Comparison of ENCODE assay signal across 18 cellular contexts in the genomic region with DNA sequence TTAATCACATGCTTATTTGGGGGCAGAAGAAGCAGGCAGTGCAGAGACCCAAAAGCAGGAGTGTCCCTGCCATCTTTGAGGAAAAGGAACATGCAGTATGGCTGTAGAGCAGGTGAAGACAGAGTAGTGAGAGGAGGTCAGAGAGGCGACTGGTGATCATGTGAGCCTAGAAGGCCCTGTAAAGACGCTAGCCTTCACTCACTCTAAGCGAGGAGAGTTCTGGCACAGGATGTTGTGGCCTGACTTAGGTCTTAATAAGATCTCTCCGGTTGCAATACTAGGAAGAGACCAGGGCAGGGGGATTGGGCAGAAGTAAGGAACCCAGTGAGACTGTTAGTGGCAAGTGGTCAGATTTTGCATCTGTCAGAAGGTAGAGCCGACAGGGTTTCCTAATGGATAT. TPM values are rescaled to one million over a fixed set of nuclear protein-coding genes. Genes with fewer than 3 reads are reported as not detected.
DNase-seq lines count a peak whose midpoint lies in the region; ATAC-seq and TF ChIP-seq lines count a peak whose summit lies in the region.
"Had no signal": no experiment of that assay in that cellular context is flagged by ENCODE, and none has a peak within 500 bp of the region (broad histone marks: within the 10 kb centered on the region; RNA-seq: fewer than 3 reads in every experiment).

No MANE protein-coding gene starts in this region.

- no peak overlapping the region for H3K4me3 ChIP-seq in CD8-positive, alpha-beta memory T cell (ENCODE audit: low read length)
- H3K4me3 ChIP-seq in gastroesophageal sphincter (no peak overlapping the region), foreskin fibroblast (ENCODE audit: low read depth in 1 of 2, low read length in 2 of 2) (no peak overlapping the region)

- peaks cover 30% of the 10 kb centered on the region for H3K36me3 Mint-ChIP-seq in activated CD8-positive, alpha-beta memory T cell treated with anti-CD3 and anti-CD28 coated beads, Interleukin-2, amount 10 ng/mL, durations not matched to agents 7 days and 5 days
- peaks cover 0 to 57% (median 14%) of the 10 kb centered on the region in 3 donors for H3K36me3 Mint-ChIP-seq in CD8-positive, alpha-beta memory T cell
- peaks cover 30% of the 10 kb centered on the region for H3K36me3 Mint-ChIP-seq in central memory CD8-positive, alpha-beta T cell (ENCODE audit: insufficient read depth)
- H3K36me3 Mint-ChIP-seq in natural killer cell, result no peaks in the 10 kb centered on the region
- H3K36me3 Mint-ChIP-seq: CD14-positive monocyte had no signal

- H3K27me3 ChIP-seq in CD8-positive, alpha-beta memory T cell (ENCODE audit: insufficient read depth, low read length, poor library complexity, severe bottlenecking), result no peaks in the 10 kb centered on the region
- H3K27me3 ChIP-seq in gastroesophageal sphincter, result no peaks in the 10 kb centered on the region

- peak overlapping the region; percentile 37 for H3K27ac Mint-ChIP-seq in activated CD8-positive, alpha-beta memory T cell treated with anti-CD3 and anti-CD28 coated beads, Interleukin-2, amount 10 ng/mL, durations not matched to agents 7 days and 5 days
- H3K27ac Mint-ChIP-seq in CD8-positive, alpha-beta memory T cell, result peak overlapping the region; percentile 9 to 85 (median 74)
- peak overlapping the region; percentile 66 for H3K27ac Mint-ChIP-seq in central memory CD8-positive, alpha-beta T cell (ENCODE audit: low read depth)
- H3K27ac Mint-ChIP-seq in natural killer cell, result peak overlapping the region; percentile 75 to 91
- H3K27ac Mint-ChIP-seq: CD14-positive monocyte had no signal

- no peak overlapping the region for H3K27ac ChIP-seq in CD8-positive, alpha-beta memory T cell (ENCODE audit: low read depth, low read length)
- no peak overlapping the region for H3K27ac ChIP-seq in gastroesophageal sphincter

- no peaks in the 10 kb centered on the region for H3K4me1 ChIP-seq in CD8-positive, alpha-beta memory T cell (ENCODE audit: insufficient read depth, low read length)
- peaks cover 0 to 7% (median 0%) of the 10 kb centered on the region in 3 donors for H3K4me1 ChIP-seq in gastroesophageal sphincter

- no peak overlapping the region for H3K4me3 Mint-ChIP-seq in activated CD8-positive, alpha-beta memory T cell treated with anti-CD3 and anti-CD28 coated beads, Interleukin-2, amount 10 ng/mL, durations not matched to agents 7 days and 5 days
- H3K4me3 Mint-ChIP-seq in CD8-positive, alpha-beta memory T cell, result no peak overlapping the region
- no peak overlapping the region for H3K4me3 Mint-ChIP-seq in central memory CD8-positive, alpha-beta T cell
- peak overlapping the region; percentile 33 for H3K4me3 Mint-ChIP-seq in natural killer cell
- H3K4me3 Mint-ChIP-seq: CD14-positive monocyte had no signal

- DNase-seq in activated CD8-positive, alpha-beta memory T cell treated with anti-CD3 and anti-CD28 coated beads, Interleukin-2, amount 10 ng/mL, durations not matched to agents 7 days and 5 days, result no peak
- no peak for DNase-seq in activated CD8-positive, alpha-beta memory T cell treated with anti-CD3 and anti-CD28 coated beads, Interleukin-2, amount 50 U/mL, for 4 hours
- DNase-seq in CD8-positive, alpha-beta memory T cell, result no peak
- DNase-seq in central memory CD8-positive, alpha-beta T cell (ENCODE audit: low spot score in 2 of 2), result no peak
- DNase-seq in natural killer cell (peak; percentile 21), foreskin fibroblast (no peak), DMS153 (lab: John Stamatoyannopoulos, UW) (no peak)
- DNase-seq: 8988T, GF-D8, H7, KG1, MV-4-11, NCI-H1694 treated with DMSO at 0.1 percent for 48 hours, NCI-H510A treated with DMSO at 0.1 percent for 48 hours, NCI-H774, OCI-M1 had no signal

- no peak for TF ChIP-seq CTCF in natural killer cell (IDR thresholded peaks at IDR 0.05)
- TF ChIP-seq CTCF in gastroesophageal sphincter (IDR thresholded peaks at IDR 0.05), result no peak
- TF ChIP-seq CTCF in foreskin fibroblast (IDR thresholded peaks at IDR 0.05; ENCODE audit: low read depth, low read length), result no peak

- POLR2A ChIA-PET in CD8-positive, alpha-beta memory T cell (lab: Charles Lee), result no interaction called here

- peaks cover 14% of the 10 kb centered on the region for H3K36me3 ChIP-seq in CD8-positive, alpha-beta memory T cell (ENCODE audit: insufficient read depth, low read length)
- no peaks in the 10 kb centered on the region for H3K36me3 ChIP-seq in gastroesophageal sphincter

- no peaks in the 10 kb centered on the region for H3K27me3 Mint-ChIP-seq in activated CD8-positive, alpha-beta memory T cell treated with anti-CD3 and anti-CD28 coated beads, Interleukin-2, amount 10 ng/mL, durations not matched to agents 7 days and 5 days
- no peaks in the 10 kb centered on the region for H3K27me3 Mint-ChIP-seq in CD8-positive, alpha-beta memory T cell
- H3K27me3 Mint-ChIP-seq in central memory CD8-positive, alpha-beta T cell, result no peaks in the 10 kb centered on the region
- H3K27me3 Mint-ChIP-seq in natural killer cell (ENCODE audit: low read depth in 2 of 2), result no peaks in the 10 kb centered on the region

- TF ChIP-seq POLR2A in gastroesophageal sphincter (IDR thresholded peaks at IDR 0.05), result no peak

- intact Hi-C loops in natural killer cell (cut with micrococcal nuclease), result no loop called here

- TF ChIP-seq EP300 in gastroesophageal sphincter (IDR thresholded peaks at IDR 0.05), result no peak

- H3K9me3 Mint-ChIP-seq in activated CD8-positive, alpha-beta memory T cell treated with anti-CD3 and anti-CD28 coated beads, Interleukin-2, amount 10 ng/mL, durations not matched to agents 7 days and 5 days (ENCODE audit: low read depth), result peaks cover 2% of the 10 kb centered on the region
- no peaks in the 10 kb centered on the region for H3K9me3 Mint-ChIP-seq in CD8-positive, alpha-beta memory T cell
- H3K9me3 Mint-ChIP-seq in central memory CD8-positive, alpha-beta T cell, result no peaks in the 10 kb centered on the region
- H3K9me3 Mint-ChIP-seq in natural killer cell, result no peaks in the 10 kb centered on the region
- H3K9me3 Mint-ChIP-seq: CD14-positive monocyte had no signal

- CTCF ChIA-PET in activated CD8-positive, alpha-beta memory T cell treated with anti-CD3 and anti-CD28 coated beads, Interleukin-2, amount 10 ng/mL, durations not matched to agents 7 days and 5 days (lab: Charles Lee), result interaction anchor here (1.7 kb wide), 1 partner anchor 258 kb away, joined by 4 read pairs; no protein-coding TSS in a partner anchor
- CTCF ChIA-PET in CD8-positive, alpha-beta memory T cell (lab: Charles Lee), result interaction anchor here (0.8 to 5.9 kb wide), 2 partner anchors 7 to 290 kb away, joined by 4 to 36 read pairs; no protein-coding TSS in a partner anchor

- peaks cover 42% of the 10 kb centered on the region for H3K4me1 Mint-ChIP-seq in activated CD8-positive, alpha-beta memory T cell treated with anti-CD3 and anti-CD28 coated beads, Interleukin-2, amount 10 ng/mL, durations not matched to agents 7 days and 5 days
- peaks cover 41 to 69% (median 67%) of the 10 kb centered on the region in 3 donors for H3K4me1 Mint-ChIP-seq in CD8-positive, alpha-beta memory T cell
- H3K4me1 Mint-ChIP-seq in central memory CD8-positive, alpha-beta T cell, result peaks cover 50% of the 10 kb centered on the region
- H3K4me1 Mint-ChIP-seq in natural killer cell, result peaks cover 40 to 56% of the 10 kb centered on the region in 2 donors
- H3K4me1 Mint-ChIP-seq: CD14-positive monocyte had no signal

- no peaks in the 10 kb centered on the region for H3K9me3 ChIP-seq in CD8-positive, alpha-beta memory T cell (ENCODE audit: low read length)
- no peaks in the 10 kb centered on the region for H3K9me3 ChIP-seq in gastroesophageal sphincter

- 90 to 100% methylated on average over 5 of the region's 5 CpGs for WGBS in gastroesophageal sphincter (ENCODE audit: low coverage in 1 of 2), 2 donors

- peak; percentile 28 for ATAC-seq in activated CD8-positive, alpha-beta memory T cell treated with anti-CD3 and anti-CD28 coated beads, Interleukin-2, amount 10 ng/mL, durations not matched to agents 7 days and 5 days
- no peak for ATAC-seq in central memory CD8-positive, alpha-beta T cell (replicated peaks; ENCODE audit: extremely low read depth, poor library complexity, severe bottlenecking)
- peak; percentile 46 to 93 (median 74) for ATAC-seq in natural killer cell
- ATAC-seq in gastroesophageal sphincter, result no peak

RNA-seq across cellular contexts. Expression of a gene that starts 35.2 kb away (rescaled TPM):
- total RNA-seq in activated CD8-positive, alpha-beta memory T cell treated with anti-CD3 and anti-CD28 coated beads, Interleukin-2, amount 10 ng/mL, durations not matched to agents 7 days and 5 days, result 10 to 100 TPM; 16.7 to 21.1 TPM
- total RNA-seq in CD8-positive, alpha-beta memory T cell, result 10 to 100 TPM; 10.2 to 10.6 TPM
- polyA plus RNA-seq in CD8-positive, alpha-beta memory T cell, result 2.8 TPM
- 10 to 100 TPM; 31.6 to 37.5 (median 32.5) TPM for total RNA-seq in natural killer cell
- total RNA-seq in gastroesophageal sphincter, result 1 to 10 TPM in 1 of 4 donors, under 1 TPM in 3; 0.40 to 1.1 (median 0.50) TPM

Comparison
In these comparisons a context has a peak if more than half of its experiments do, and no peak if none do; other contexts are left out.
1. ATAC-seq: peak in activated CD8-positive, alpha-beta memory T cell treated with anti-CD3 and anti-CD28 coated beads, Interleukin-2, amount 10 ng/mL, durations not matched to agents 7 days and 5 days (single experiment) and natural killer cell (3 of 3); none in central memory CD8-positive, alpha-beta T cell (single experiment) and gastroesophageal sphincter (single experiment).
2. RNA of a gene that starts 35.2 kb away (total RNA-seq): 31.6 to 37.5 TPM in natural killer cell, 16.7 to 21.1 TPM in activated CD8-positive, alpha-beta memory T cell treated with anti-CD3 and anti-CD28 coated beads, Interleukin-2, amount 10 ng/mL, durations not matched to agents 7 days and 5 days and 10.2 to 10.6 TPM in CD8-positive, alpha-beta memory T cell; 0.40 to 1.1 TPM in gastroesophageal sphincter; every median in the first group is over 4 times any median in the second.
3. Peak in every context shown above with its lines, with median percentiles within 50 percentile points of each other: H3K27ac Mint-ChIP-seq.